7 cellular contexts compared by ENCODE assay signal in genomic region chr6:20529086-20529448, GRCh38. TPM values are rescaled to one million over a fixed set of nuclear protein-coding genes. Genes with fewer than 3 reads are reported as not detected.
DNase-seq lines count a peak whose midpoint lies in the region; ATAC-seq and TF ChIP-seq lines count a peak whose summit lies in the region.
"Not testable (repeated sequence)": the region's sequence is repeated elsewhere in the genome, so short reads cannot be mapped to it uniquely, and the experiment has no call there.

No MANE protein-coding gene starts in this region.

- not testable (repeated sequence) for TF ChIP-seq POLR2A in HCT116 (IDR thresholded peaks at IDR 0.05; ENCODE audit: borderline replicate concordance, extremely low read depth, insufficient read depth, insufficient read length); adrenal gland (IDR thresholded peaks at IDR 0.05)

- H3K4me3 ChIP-seq in HCT116 (replicated peaks in 1 of 2; ENCODE audit: low read depth in 1 of 2, low read length in 2 of 2); adrenal gland: not testable (repeated sequence)

- intact Hi-C loops in HCT116 (cut with micrococcal nuclease) = loop anchor here (1.0 kb wide), 3 partner anchors 125 to 437 kb away; no protein-coding TSS in a partner anchor
- intact Hi-C loops in adrenal gland (cut with DNase I) = loop anchor here in 1 of 2 donors (5.0 to 10.0 kb wide), 2 partner anchors 114 to 237 kb away; no protein-coding TSS in a partner anchor

- H3K9ac ChIP-seq in HCT116 (ENCODE audit: low read length) = peak overlapping the region; percentile 34; the same call in 1 of the 2 replicates

- peak; percentile 56 for ATAC-seq in HCT116
- peak; percentile 61 to 73 for ATAC-seq in natural killer cell treated with Interleukin-12 subunit alpha and Interleukin-12 subunit beta and Interleukin-15 and Interleukin-18, amount 100 ng/mL, for 72 hours

- not testable (repeated sequence) for H3K36me3 ChIP-seq in HCT116 (ENCODE audit: control insufficient read depth in 1 of 2, insufficient read depth in 2 of 2, low read length in 2 of 2); adrenal gland (replicated peaks in 1 of 2)

- RAD21 ChIA-PET in HCT116 (lab: Charles Lee; ENCODE audit: low non-redundant PET in 1 of 2, low total read pairs in 2 of 2, uncharacterized antibody in 2 of 2, unreplicated experiment in 2 of 2) = not testable (repeated sequence)

- not testable (repeated sequence) for H4K20me1 ChIP-seq in HCT116 (ENCODE audit: insufficient read depth)

- H3K4me3 Mint-ChIP-seq in natural killer cell treated with Interleukin-12 subunit alpha and Interleukin-12 subunit beta and Interleukin-15 and Interleukin-18, amount 100 ng/mL, for 72 hours = not testable (repeated sequence)

- in situ Hi-C loops in G401 (cut with HindIII; ENCODE audit: low sequenced_read_pairs) = loop anchor here (25.0 kb wide), 1 partner anchor 117 kb away; the partner anchor contains the start of gene E2F3

- TF ChIP-seq CTCF in HCT116 (IDR thresholded peaks at IDR 0.05 in 2 of 3, conservative IDR thresholded peaks at IDR 0.05 in 1 of 3; ENCODE audit: borderline replicate concordance in 1 of 3, insufficient read depth in 1 of 3, low read depth in 2 of 3, low read length in 2 of 3) (peak; percentile 32 to 65 (median 52); a peak in 5 of 6 replicates), adrenal gland (IDR thresholded peaks at IDR 0.05) (peak; percentile 49 to 79 (median 60))

- DNase-seq in G401 (ENCODE audit: low spot score) = peak; percentile 42
- peak; percentile 46 for DNase-seq in HCT116 (ENCODE audit: low read depth, low spot score)
- peak; percentile 20 for DNase-seq in NCI-H1105 (lab: John Stamatoyannopoulos, UW)
- peak; percentile 65 for DNase-seq in RKO (ENCODE audit: low spot score)
- not testable (repeated sequence) for DNase-seq in adrenal gland; natural killer cell treated with Interleukin-12 subunit alpha and Interleukin-12 subunit beta and Interleukin-15 and Interleukin-18, amount 100 ng/mL, for 72 hours (ENCODE audit: low spot score)
- peak; percentile 29 for DNase-seq in globus pallidus (ENCODE audit: low spot score)

- not testable (repeated sequence) for H3K36me3 Mint-ChIP-seq in natural killer cell treated with Interleukin-12 subunit alpha and Interleukin-12 subunit beta and Interleukin-15 and Interleukin-18, amount 100 ng/mL, for 72 hours

- H3K79me2 ChIP-seq in HCT116 (ENCODE audit: insufficient read depth, low read length) = not testable (repeated sequence)

- 26 to 38% (median 31%) methylated on average over 5 of the region's 5 CpGs for WGBS in adrenal gland, 4 donors

- not testable (repeated sequence) for H3K9me3 Mint-ChIP-seq in natural killer cell treated with Interleukin-12 subunit alpha and Interleukin-12 subunit beta and Interleukin-15 and Interleukin-18, amount 100 ng/mL, for 72 hours

- not testable (repeated sequence) for H3K9me3 ChIP-seq in HCT116 (ENCODE audit: control insufficient read depth in 1 of 2, insufficient read depth in 1 of 2, low read depth in 1 of 2, low read length in 2 of 2); adrenal gland (replicated peaks in 1 of 3)

- POLR2A ChIA-PET in HCT116 (lab: Charles Lee) = not testable (repeated sequence)

- not testable (repeated sequence) for BruUV-seq in HCT116 (replicated peaks; lab: Mats Ljungman, UMichigan)

- peaks cover 20% of the 10 kb centered on the region in 2 donors for H3K4me1 Mint-ChIP-seq in natural killer cell treated with Interleukin-12 subunit alpha and Interleukin-12 subunit beta and Interleukin-15 and Interleukin-18, amount 100 ng/mL, for 72 hours (ENCODE audit: low read depth in 2 of 2)

- CTCF ChIA-PET in HCT116 (lab: Charles Lee) = interaction anchor here (1.7 to 2.3 kb wide), 5 partner anchors 12 to 238 kb away, joined by 5 to 20 read pairs (median 10); no protein-coding TSS in a partner anchor

- TF ChIP-seq RAD21 in HCT116 (IDR thresholded peaks at IDR 0.05; ENCODE audit: low read depth) = peak; percentile 57

- not testable (repeated sequence) for H3K27me3 Mint-ChIP-seq in natural killer cell treated with Interleukin-12 subunit alpha and Interleukin-12 subunit beta and Interleukin-15 and Interleukin-18, amount 100 ng/mL, for 72 hours

- not testable (repeated sequence) for H2AFZ ChIP-seq in HCT116 (ENCODE audit: low read depth, low read length, poor library complexity, severe bottlenecking)

- peaks cover 6 to 18% of the 10 kb centered on the region in 2 experiments; a peak in 3 of 4 replicates for H3K4me1 ChIP-seq in HCT116 (ENCODE audit: control insufficient read depth in 1 of 2, insufficient read depth in 2 of 2, low read length in 2 of 2)
- not testable (repeated sequence) for H3K4me1 ChIP-seq in adrenal gland (replicated peaks in 1 of 2)

- H3K27ac ChIP-seq in HCT116 (ENCODE audit: low read depth, low read length); adrenal gland: not testable (repeated sequence)

- H3K27ac Mint-ChIP-seq in natural killer cell treated with Interleukin-12 subunit alpha and Interleukin-12 subunit beta and Interleukin-15 and Interleukin-18, amount 100 ng/mL, for 72 hours = not testable (repeated sequence)

- not testable (repeated sequence) for H3K27me3 ChIP-seq in HCT116 (ENCODE audit: insufficient read depth, low read length); adrenal gland

- H3K9me2 ChIP-seq in HCT116 (ENCODE audit: insufficient read depth) = not testable (repeated sequence)

- H3K4me2 ChIP-seq in HCT116 (ENCODE audit: low read length) = peak overlapping the region; percentile 60

RNA-seq across cellular contexts. Expression of gene CDKAL1, which starts 5.2 kb away (rescaled TPM):
- total RNA-seq in G401 (2014; rRNA removed; shearing (Covaris generic)) = 25.7 and 25.8 TPM in 2 replicates
- 14.9 TPM for total RNA-seq in HCT116 (2021; ENCODE audit: unreplicated experiment)
- 3.8 and 4.2 TPM in 2 replicates for polyA plus RNA-seq in HCT116 (2012)
- total RNA-seq in adrenal gland = 10 to 100 TPM in 6 of 8 donors, 1 to 10 TPM in 2; 8.5 to 14.4 (median 11.3) TPM
- polyA plus RNA-seq in adrenal gland = 1 to 10 TPM; 3.9 to 8.4 (median 5.5) TPM
- total RNA-seq in natural killer cell treated with Interleukin-12 subunit alpha and Interleukin-12 subunit beta and Interleukin-15 and Interleukin-18, amount 100 ng/mL, for 72 hours = 10 to 100 TPM; 33.7 to 43.8 TPM
